14 cellular contexts compared by ENCODE assay signal in genomic region chr11:133842053-133842452, GRCh38. TPM values are rescaled to one million over a fixed set of nuclear protein-coding genes. Genes with fewer than 3 reads are reported as not detected.
"Had no signal": no experiment of that assay in that cellular context is flagged by ENCODE, and none has a peak within 500 bp of the region (broad histone marks: within the 10 kb centered on the region; RNA-seq: fewer than 3 reads in every experiment).

No MANE protein-coding gene starts in this region.

- H3K79me2 ChIP-seq: parathyroid adenoma had no signal

- ATAC-seq: T-helper 17 cell, WTC11 had no signal

- H3K27ac Mint-ChIP-seq: activated naive CD8-positive, alpha-beta T cell; T-helper 17 cell; WTC11 had no signal

- DNase-seq: activated CD4-positive, alpha-beta T cell treated with anti-CD3 and anti-CD28 coated beads for 48 hours; activated gamma-delta T cell; brain microvascular endothelial cell; cerebellar nuclear complex; dermis blood vessel endothelial cell; T-helper 17 cell had no signal

- H3K4me3 ChIP-seq: skin epidermis, tibial nerve had no signal

- H3K4me1 ChIP-seq: parathyroid adenoma, tibial nerve had no signal

- H3K4me1 Mint-ChIP-seq: neural crest cell, T-helper 17 cell, WTC11 had no signal

- H3K4me3 Mint-ChIP-seq: activated naive CD8-positive, alpha-beta T cell; neural crest cell; T-helper 17 cell; WTC11 had no signal

- H3K27ac ChIP-seq: brain microvascular endothelial cell, parathyroid adenoma, skin epidermis, tibial nerve had no signal

- H3K36me3 ChIP-seq: brain microvascular endothelial cell, tibial nerve had no signal

- H3K27me3 ChIP-seq: brain microvascular endothelial cell, tibial nerve had no signal

- H2AFZ ChIP-seq: parathyroid adenoma had no signal

- H3K9ac ChIP-seq: parathyroid adenoma had no signal

- H3K36me3 Mint-ChIP-seq: activated naive CD8-positive, alpha-beta T cell; WTC11 had no signal

RNA-seq across cellular contexts. Expression of gene SPATA19, which starts 3.3 kb away (rescaled TPM):
- total RNA-seq: dermis blood vessel endothelial cell, glomerular endothelial cell, neural crest cell, subcutaneous adipose tissue, T-helper 17 cell, tibial nerve, WTC11 had no signal
